ENCODE assay signal across 1 cellular context in the genomic region with DNA sequence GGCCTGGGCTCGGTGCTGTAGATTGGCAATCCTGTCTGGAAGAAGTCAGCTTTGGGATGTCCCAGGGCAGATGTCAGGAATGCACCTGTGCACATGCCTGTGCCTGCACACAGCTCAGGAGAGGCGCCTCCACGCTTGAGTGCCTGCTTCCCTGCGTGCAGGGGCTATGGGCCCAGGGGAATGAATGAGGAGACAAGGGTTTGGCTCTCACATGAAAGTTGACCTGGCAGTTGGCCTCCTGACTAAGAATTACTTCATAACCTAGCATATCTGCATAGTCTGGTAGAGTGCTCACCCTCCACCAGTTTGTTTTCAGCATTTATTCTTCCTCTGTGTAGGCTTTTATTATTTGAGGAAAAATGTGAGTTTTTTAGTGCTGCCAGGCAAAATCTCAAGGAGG.
TF ChIP-seq lines count a peak whose summit lies in the region.

No MANE protein-coding gene starts in this region.

TF ChIP-seq in HepG2, 621 proteins besides CTCF, POLR2A, EP300 and RAD21:
- TF ChIP-seq NCOA1 (CRISPR knock-in tag; IDR thresholded peaks at IDR 0.05), result no peak
